Comparison of ENCODE assay signal across 20 cellular contexts in the genomic region with DNA sequence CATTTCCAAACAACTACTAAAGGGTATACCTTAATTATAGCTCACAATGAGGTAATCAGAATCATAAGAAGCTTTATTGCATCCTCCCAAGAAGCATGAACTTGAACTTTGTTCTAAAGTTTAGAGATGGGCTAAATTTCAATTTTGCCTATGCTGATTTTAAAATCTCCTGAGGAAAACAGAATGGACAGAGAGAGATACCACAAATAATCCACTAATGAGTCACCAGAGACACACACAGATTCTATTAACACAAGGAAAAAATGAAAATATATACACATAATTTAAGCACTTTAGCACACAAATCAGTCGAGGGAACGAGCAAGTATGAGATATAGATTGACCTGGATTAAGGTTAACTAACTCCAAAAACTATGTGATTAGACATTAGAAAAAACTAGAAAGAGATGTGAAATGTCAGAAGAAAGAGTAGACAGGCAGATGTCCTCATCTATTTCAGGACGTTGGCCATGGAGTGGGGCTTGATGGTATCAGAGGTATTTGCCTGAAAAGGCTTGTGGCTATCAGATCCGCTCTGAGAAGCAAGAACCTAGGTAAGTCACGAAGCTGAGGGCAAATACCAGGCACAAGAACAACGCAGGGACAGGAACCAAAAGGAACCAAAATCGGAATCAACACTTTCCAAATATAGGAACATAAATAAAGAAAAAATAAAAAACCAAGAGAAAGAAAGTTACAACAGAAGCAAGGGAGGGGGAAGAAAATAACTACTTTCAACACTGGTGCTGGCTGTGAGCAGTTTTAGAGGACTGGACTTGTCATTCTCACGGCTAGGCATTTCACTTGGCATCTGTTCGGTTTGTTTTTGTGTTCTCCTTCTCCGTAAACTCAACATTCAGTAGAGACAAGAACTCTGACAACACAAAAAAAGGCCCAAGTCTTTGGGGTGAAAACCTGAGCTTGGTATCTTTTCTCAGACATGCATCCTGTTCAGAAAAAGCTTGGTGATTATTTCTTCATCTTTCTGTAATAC.
"Had no signal": no experiment of that assay in that cellular context is flagged by ENCODE, and none has a peak within 500 bp of the region (broad histone marks: within the 10 kb centered on the region; RNA-seq: fewer than 3 reads in every experiment).

No MANE protein-coding gene starts in this region.

- H3K27ac ChIP-seq: adrenal gland, foreskin keratinocyte, heart left ventricle, left lung, pancreas, thoracic aorta had no signal

- H3K9me3 ChIP-seq: adrenal gland, body of pancreas, left lung, pancreas, thoracic aorta had no signal

- H3K36me3 Mint-ChIP-seq: activated naive CD4-positive, alpha-beta T cell treated with anti-CD3 and anti-CD28 coated beads, Interleukin-2, amount 10 ng/mL, durations not matched to agents 7 days and 5 days had no signal

- DNase-seq: activated B cell treated with CpG ODN at 0.5 μM for 24 hours; activated CD4-positive, alpha-beta T cell treated with anti-CD3 and anti-CD28 coated beads, Interleukin-2, amount 10 ng/mL, durations not matched to agents 24 days and 14 days; activated naive CD4-positive, alpha-beta T cell treated with anti-CD3 and anti-CD28 coated beads, Interleukin-2, amount 10 ng/mL, durations not matched to agents 7 days and 5 days; activated T-cell treated with anti-CD3 and anti-CD28 coated beads for 4 hours; adrenal gland; body of pancreas; central memory CD4-positive, alpha-beta T cell; heart left ventricle; islet precursor cell; left lung; pancreas; stimulated activated CD4-positive, alpha-beta T cell treated with anti-CD3 and anti-CD28 coated beads, Interleukin-4, amount 100 ng/mL, for 4 hours; stimulated activated naive CD8-positive, alpha-beta T cell treated with anti-CD3 and anti-CD28 coated beads, Interleukin-15, amount 100 ng/mL, for 72 hours; T-helper 2 cell had no signal

- H3K4me1 ChIP-seq: adrenal gland, body of pancreas, foreskin keratinocyte, heart left ventricle, left lung had no signal

- H3K4me3 ChIP-seq: adrenal gland, body of pancreas, heart left ventricle, left lung, pancreas, thoracic aorta had no signal

- FAIRE-seq: pancreas, TTC549, urothelium cell line had no signal

- H3K9me3 Mint-ChIP-seq: activated CD4-positive, alpha-beta T cell treated with anti-CD3 and anti-CD28 coated beads, Interleukin-2, amount 10 ng/mL, durations not matched to agents 24 days and 14 days; activated naive CD4-positive, alpha-beta T cell treated with anti-CD3 and anti-CD28 coated beads, Interleukin-2, amount 10 ng/mL, durations not matched to agents 7 days and 5 days had no signal

- H3K27me3 ChIP-seq: adrenal gland, body of pancreas, foreskin keratinocyte, heart left ventricle, left lung, pancreas had no signal

- H3K27ac Mint-ChIP-seq: activated B cell treated with CpG ODN at 0.5 μM for 24 hours; activated CD4-positive, alpha-beta T cell treated with anti-CD3 and anti-CD28 coated beads, Interleukin-2, amount 10 ng/mL, durations not matched to agents 24 days and 14 days; activated naive CD4-positive, alpha-beta T cell treated with anti-CD3 and anti-CD28 coated beads, Interleukin-2, amount 10 ng/mL, durations not matched to agents 7 days and 5 days; activated T-helper 2 cell treated with anti-CD3 and anti-CD28 coated beads, Interferon-gamma antibody, Interleukin-2, Interleukin-4, amounts not matched to agents 10 μg/mL and 5 μg/mL and 100 μg/mL, durations not matched to agents 14 hours and 24 hours and 36 hours; nephron; stimulated activated naive CD8-positive, alpha-beta T cell treated with anti-CD3 and anti-CD28 coated beads, Interleukin-15, amount 100 ng/mL, for 72 hours had no signal

- H3K4me1 Mint-ChIP-seq: activated B cell treated with CpG ODN at 0.5 μM for 24 hours; activated CD4-positive, alpha-beta T cell treated with anti-CD3 and anti-CD28 coated beads, Interleukin-2, amount 10 ng/mL, durations not matched to agents 24 days and 14 days; activated naive CD4-positive, alpha-beta T cell treated with anti-CD3 and anti-CD28 coated beads, Interleukin-2, amount 10 ng/mL, durations not matched to agents 7 days and 5 days; stimulated activated naive CD8-positive, alpha-beta T cell treated with anti-CD3 and anti-CD28 coated beads, Interleukin-15, amount 100 ng/mL, for 72 hours had no signal

- H3K4me3 Mint-ChIP-seq: activated B cell treated with CpG ODN at 0.5 μM for 24 hours; activated CD4-positive, alpha-beta T cell treated with anti-CD3 and anti-CD28 coated beads, Interleukin-2, amount 10 ng/mL, durations not matched to agents 24 days and 14 days; activated naive CD4-positive, alpha-beta T cell treated with anti-CD3 and anti-CD28 coated beads, Interleukin-2, amount 10 ng/mL, durations not matched to agents 7 days and 5 days; nephron; stimulated activated naive CD8-positive, alpha-beta T cell treated with anti-CD3 and anti-CD28 coated beads, Interleukin-15, amount 100 ng/mL, for 72 hours had no signal

- H3K27me3 Mint-ChIP-seq: activated naive CD4-positive, alpha-beta T cell treated with anti-CD3 and anti-CD28 coated beads, Interleukin-2, amount 10 ng/mL, durations not matched to agents 7 days and 5 days had no signal

- H3K36me3 ChIP-seq: adrenal gland, heart left ventricle, left lung, pancreas, thoracic aorta had no signal
